Comparison of ENCODE assay signal across 1 cellular context in genomic region chr6:137362878-137363804, GRCh38.
TF ChIP-seq lines count a peak whose summit lies in the region.

No MANE protein-coding gene starts in this region.

TF ChIP-seq in WTC11, 78 proteins besides CTCF, POLR2A, EP300 and RAD21 (continued from another document):
- TF ChIP-seq, protein P1, sequence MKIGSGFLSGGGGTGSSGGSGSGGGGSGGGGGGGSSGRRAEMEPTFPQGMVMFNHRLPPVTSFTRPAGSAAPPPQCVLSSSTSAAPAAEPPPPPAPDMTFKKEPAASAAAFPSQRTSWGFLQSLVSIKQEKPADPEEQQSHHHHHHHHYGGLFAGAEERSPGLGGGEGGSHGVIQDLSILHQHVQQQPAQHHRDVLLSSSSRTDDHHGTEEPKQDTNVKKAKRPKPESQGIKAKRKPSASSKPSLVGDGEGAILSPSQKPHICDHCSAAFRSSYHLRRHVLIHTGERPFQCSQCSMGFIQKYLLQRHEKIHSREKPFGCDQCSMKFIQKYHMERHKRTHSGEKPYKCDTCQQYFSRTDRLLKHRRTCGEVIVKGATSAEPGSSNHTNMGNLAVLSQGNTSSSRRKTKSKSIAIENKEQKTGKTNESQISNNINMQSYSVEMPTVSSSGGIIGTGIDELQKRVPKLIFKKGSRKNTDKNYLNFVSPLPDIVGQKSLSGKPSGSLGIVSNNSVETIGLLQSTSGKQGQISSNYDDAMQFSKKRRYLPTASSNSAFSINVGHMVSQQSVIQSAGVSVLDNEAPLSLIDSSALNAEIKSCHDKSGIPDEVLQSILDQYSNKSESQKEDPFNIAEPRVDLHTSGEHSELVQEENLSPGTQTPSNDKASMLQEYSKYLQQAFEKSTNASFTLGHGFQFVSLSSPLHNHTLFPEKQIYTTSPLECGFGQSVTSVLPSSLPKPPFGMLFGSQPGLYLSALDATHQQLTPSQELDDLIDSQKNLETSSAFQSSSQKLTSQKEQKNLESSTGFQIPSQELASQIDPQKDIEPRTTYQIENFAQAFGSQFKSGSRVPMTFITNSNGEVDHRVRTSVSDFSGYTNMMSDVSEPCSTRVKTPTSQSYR (CRISPR knock-in tag; IDR thresholded peaks at IDR 0.05): no peak
- no peak for TF ChIP-seq SMAD3 (CRISPR knock-in tag; IDR thresholded peaks at IDR 0.05; ENCODE audit: borderline replicate concordance)
TF ChIP-seq in WTC11: peak in this region for 0.
